ENCODE assay signal across 1 cellular context in genomic region chr11:747176-748006, GRCh38.
TF ChIP-seq lines count a peak whose summit lies in the region.

Gene TALDO1 (plus strand): TSS chr11:747464. CDS start chr11:747482, 18 bp downstream.

TF ChIP-seq in HepG2, 621 proteins besides CTCF, POLR2A, EP300 and RAD21 (continued from another document and continues in another):
- TF ChIP-seq ZBTB46 (CRISPR knock-in tag; IDR thresholded peaks at IDR 0.05; ENCODE audit: borderline replicate concordance) (0 out of 2 replicates have a peak, but pooled peaks have one; percentile 8), ZNF136 (CRISPR knock-in tag; IDR thresholded peaks at IDR 0.05; ENCODE audit: low read depth) (peak; percentile 25; the same call in 1 of the 2 replicates), FOSL2 (CRISPR knock-in tag; IDR thresholded peaks at IDR 0.05) (peak; percentile 5; the same call in 1 of the 2 replicates), ZNF777 (CRISPR knock-in tag; IDR thresholded peaks at IDR 0.05) (peak; percentile 52), TFDP2 (CRISPR knock-in tag; IDR thresholded peaks at IDR 0.05) (peak; percentile 90), KDM5B (CRISPR knock-in tag; IDR thresholded peaks at IDR 0.05; ENCODE audit: borderline replicate concordance) (peak; percentile 78), HNF1A (IDR thresholded peaks at IDR 0.05; ENCODE audit: low read depth) (no peak), HNF1A (CRISPR knock-in tag; IDR thresholded peaks at IDR 0.05; ENCODE audit: borderline replicate concordance) (0 out of 2 replicates have a peak, but pooled peaks have one; percentile 44), EEA1 (CRISPR knock-in tag; IDR thresholded peaks at IDR 0.05; ENCODE audit: borderline replicate concordance) (0 out of 2 replicates have a peak, but pooled peaks have one; percentile 38), ZSCAN29 (CRISPR knock-in tag; conservative IDR thresholded peaks at IDR 0.05) (0 out of 2 replicates have a peak, but pooled peaks have one; percentile 53), ZNF724P (CRISPR knock-in tag; IDR thresholded peaks at IDR 0.05; ENCODE audit: borderline replicate concordance) (peak; percentile 73), PCBP1 (IDR thresholded peaks at IDR 0.05; ENCODE audit: borderline replicate concordance, low read depth, low read length) (no peak), ZNF576 (CRISPR knock-in tag; IDR thresholded peaks at IDR 0.05) (no peak), MXD1 (CRISPR knock-in tag; IDR thresholded peaks at IDR 0.05) (peak; percentile 86; the same call in 1 of the 2 replicates), ZNF556 (CRISPR knock-in tag; IDR thresholded peaks at IDR 0.05; ENCODE audit: borderline replicate concordance) (peak; percentile 67; the same call in 1 of the 2 replicates), GABPB1 (CRISPR knock-in tag; IDR thresholded peaks at IDR 0.05) (peak; percentile 63), IKZF4 (CRISPR knock-in tag; IDR thresholded peaks at IDR 0.05; ENCODE audit: borderline replicate concordance, low read depth, not compliant biosample characterization) (peak; percentile 67), ZNF674 (CRISPR knock-in tag; IDR thresholded peaks at IDR 0.05; ENCODE audit: low read depth) (no peak), REPIN1 (CRISPR knock-in tag; IDR thresholded peaks at IDR 0.05; ENCODE audit: borderline replicate concordance, low read depth) (peak; percentile 34; the same call in 1 of the 2 replicates), ZFY (CRISPR knock-in tag; IDR thresholded peaks at IDR 0.05) (peak; percentile 90), GMEB1 (CRISPR knock-in tag; IDR thresholded peaks at IDR 0.05; ENCODE audit: borderline replicate concordance) (peak; percentile 70; the same call in 1 of the 2 replicates), ZBTB14 (CRISPR knock-in tag; IDR thresholded peaks at IDR 0.05) (peak; percentile 72), HNF1B (CRISPR knock-in tag; IDR thresholded peaks at IDR 0.05) (no peak), ATF2 (CRISPR knock-in tag; IDR thresholded peaks at IDR 0.05) (peak; percentile 31; the same call in 1 of the 2 replicates), ZNF12 (CRISPR knock-in tag; IDR thresholded peaks at IDR 0.05) (0 out of 2 replicates have a peak, but pooled peaks have one; percentile 16), ZNF276 (CRISPR knock-in tag; IDR thresholded peaks at IDR 0.05; ENCODE audit: low read depth) (no peak; the same call in none of the 2 replicates), NONO (IDR thresholded peaks at IDR 0.05) (no peak), NONO (CRISPR knock-in tag; conservative IDR thresholded peaks at IDR 0.05) (peak; percentile 55), ZNF543 (CRISPR knock-in tag; IDR thresholded peaks at IDR 0.05) (peak; percentile 85; the same call in 1 of the 2 replicates), KLF12 (CRISPR knock-in tag; IDR thresholded peaks at IDR 0.05; ENCODE audit: borderline replicate concordance) (peak; percentile 67; the same call in 1 of the 2 replicates), TCF7 (IDR thresholded peaks at IDR 0.05; ENCODE audit: low read depth) (no peak), ZFP41 (CRISPR knock-in tag; IDR thresholded peaks at IDR 0.05; ENCODE audit: borderline replicate concordance) (0 out of 2 replicates have a peak, but pooled peaks have one; percentile 32), CHCHD3 (CRISPR knock-in tag; IDR thresholded peaks at IDR 0.05) (peak; percentile 58), HINFP (CRISPR knock-in tag; IDR thresholded peaks at IDR 0.05; ENCODE audit: low read depth) (peak; percentile 79; the same call in 1 of the 2 replicates)
